In genomic region chr22:45200862-45201511, GRCh38 we compare ENCODE assay signal across 14 cellular contexts. TPM values are rescaled to one million over a fixed set of nuclear protein-coding genes. Genes with fewer than 3 reads are reported as not detected.
DNase-seq lines count a peak whose midpoint lies in the region; ATAC-seq, FAIRE-seq and TF ChIP-seq lines count a peak whose summit lies in the region.
"Had no signal": no experiment of that assay in that cellular context is flagged by ENCODE, and none has a peak within 500 bp of the region (broad histone marks: within the 10 kb centered on the region; RNA-seq: fewer than 3 reads in every experiment).

No MANE protein-coding gene starts in this region.

- H4K91ac ChIP-seq in mesenchymal stem cell (ENCODE audit: low read length), result peak overlapping the region; percentile 96

- H3K27me3 ChIP-seq in mesenchymal stem cell (ENCODE audit: control insufficient read depth in 1 of 2, insufficient read depth in 1 of 2, low read length in 2 of 2), result no peaks in the 10 kb centered on the region

- H3K23ac ChIP-seq in mesenchymal stem cell (ENCODE audit: low read length in 2 of 2), result peak overlapping the region in 1 of 2 experiments; percentile 23

- peaks cover 11% of the 10 kb centered on the region for H3K36me3 Mint-ChIP-seq in activated CD8-positive, alpha-beta T cell treated with anti-CD3 and anti-CD28 coated beads for 36 hours (ENCODE audit: low read depth)
- peaks cover 3% of the 10 kb centered on the region for H3K36me3 Mint-ChIP-seq in activated CD8-positive, alpha-beta T cell treated with anti-CD3 and anti-CD28 coated beads, Interleukin-2, amount 10 ng/mL, durations not matched to agents 7 days and 5 days (ENCODE audit: low read depth)
- H3K36me3 Mint-ChIP-seq: activated naive CD4-positive, alpha-beta T cell treated with anti-CD3 and anti-CD28 coated beads, Interleukin-2, amount 50 U/mL, for 72 hours had no signal

- H3K27me3 Mint-ChIP-seq in activated CD8-positive, alpha-beta T cell treated with anti-CD3 and anti-CD28 coated beads for 36 hours, result no peaks in the 10 kb centered on the region
- no peaks in the 10 kb centered on the region for H3K27me3 Mint-ChIP-seq in activated CD8-positive, alpha-beta T cell treated with anti-CD3 and anti-CD28 coated beads, Interleukin-2, amount 10 ng/mL, durations not matched to agents 7 days and 5 days (ENCODE audit: low read depth)
- no peaks in the 10 kb centered on the region for H3K27me3 Mint-ChIP-seq in stimulated activated naive CD8-positive, alpha-beta T cell treated with anti-CD3 and anti-CD28 coated beads, Interleukin-15, amount 100 ng/mL, for 72 hours
- H3K27me3 Mint-ChIP-seq: activated CD4-positive, alpha-beta memory T cell treated with anti-CD3 and anti-CD28 coated beads for 36 hours had no signal

- H3K36me3 ChIP-seq in mesenchymal stem cell (ENCODE audit: control insufficient read depth in 1 of 2, insufficient read depth in 2 of 2, low read depth in 1 of 2, low read length in 2 of 2), result peaks cover 78 to 86% of the 10 kb centered on the region in 2 experiments

- no peak overlapping the region for H2BK5ac ChIP-seq in mesenchymal stem cell (ENCODE audit: low read depth, low read length, poor library complexity, severe bottlenecking)

- peak overlapping the region; percentile 34 for H2AK5ac ChIP-seq in mesenchymal stem cell (ENCODE audit: low read length, severe bottlenecking)

- H3K18ac ChIP-seq in mesenchymal stem cell (ENCODE audit: low read depth in 1 of 2, low read length in 2 of 2), result peak overlapping the region; percentile 1 to 90

- CTCF ChIA-PET in activated CD8-positive, alpha-beta T cell treated with anti-CD3 and anti-CD28 coated beads for 36 hours (lab: Charles Lee), result no interaction called here
- CTCF ChIA-PET in activated CD8-positive, alpha-beta T cell treated with anti-CD3 and anti-CD28 coated beads, Interleukin-2, amount 10 ng/mL, durations not matched to agents 7 days and 5 days (lab: Charles Lee), result interaction anchor here (1.5 kb wide), 1 partner anchor 105 kb away, joined by 3 read pairs; no protein-coding TSS in a partner anchor

- H3K14ac ChIP-seq in mesenchymal stem cell (ENCODE audit: low read length in 2 of 2), result peak overlapping the region in 1 of 2 experiments; percentile 94

- no peak overlapping the region for H3K9ac ChIP-seq in mesenchymal stem cell (ENCODE audit: low read length)

- H3K4me2 ChIP-seq in mesenchymal stem cell (ENCODE audit: low read length, poor library complexity, severe bottlenecking), result no peak overlapping the region

- no peaks in the 10 kb centered on the region for H3K4me1 Mint-ChIP-seq in activated CD8-positive, alpha-beta T cell treated with anti-CD3 and anti-CD28 coated beads for 36 hours (ENCODE audit: low read depth)
- H3K4me1 Mint-ChIP-seq in activated CD8-positive, alpha-beta T cell treated with anti-CD3 and anti-CD28 coated beads, Interleukin-2, amount 10 ng/mL, durations not matched to agents 7 days and 5 days (ENCODE audit: low read depth), result peaks cover 2% of the 10 kb centered on the region
- no peaks in the 10 kb centered on the region for H3K4me1 Mint-ChIP-seq in stimulated activated naive CD8-positive, alpha-beta T cell treated with anti-CD3 and anti-CD28 coated beads, Interleukin-15, amount 100 ng/mL, for 72 hours

- peak overlapping the region; percentile 87 to 92 for H3K4ac ChIP-seq in mesenchymal stem cell (ENCODE audit: low read depth in 1 of 2, low read length in 2 of 2)

- POLR2A ChIA-PET in activated CD8-positive, alpha-beta T cell treated with anti-CD3 and anti-CD28 coated beads for 36 hours (lab: Charles Lee), result no interaction called here
- POLR2A ChIA-PET in activated CD8-positive, alpha-beta T cell treated with anti-CD3 and anti-CD28 coated beads, Interleukin-2, amount 10 ng/mL, durations not matched to agents 7 days and 5 days (lab: Charles Lee), result no interaction called here

- intact Hi-C loops in activated CD8-positive, alpha-beta T cell treated with anti-CD3 and anti-CD28 coated beads for 36 hours (cut with micrococcal nuclease), result no loop called here

- no peak for DNase-seq in activated CD8-positive, alpha-beta T cell treated with anti-CD3 and anti-CD28 coated beads for 36 hours
- DNase-seq in activated CD8-positive, alpha-beta T cell treated with anti-CD3 and anti-CD28 coated beads, Interleukin-2, amount 10 ng/mL, durations not matched to agents 7 days and 5 days, result no peak
- DNase-seq in astrocyte of the spinal cord (ENCODE audit: low read depth, low spot score), result peak; percentile 90
- DNase-seq in mesenchymal stem cell, result peak; percentile 95
- DNase-seq in stimulated activated naive CD8-positive, alpha-beta T cell treated with anti-CD3 and anti-CD28 coated beads, Interleukin-15, amount 100 ng/mL, for 72 hours, result no peak
- DNase-seq in NCI-H2029 (lab: John Stamatoyannopoulos, UW), result no peak
- DNase-seq in activated CD4-positive, alpha-beta T cell treated with anti-CD3 and anti-CD28 coated beads for 1 hour, result no peak
- no peak for DNase-seq in RCC 7860 (ENCODE audit: low spot score)
- DNase-seq: ACHN; activated CD4-positive, alpha-beta memory T cell treated with anti-CD3 and anti-CD28 coated beads for 36 hours; midbrain; NCI-H510A treated with DMSO at 0.1 percent for 48 hours had no signal

- peak overlapping the region; percentile 65 for H3K27ac ChIP-seq in mesenchymal stem cell (ENCODE audit: low read length, poor library complexity, severe bottlenecking)

- ATAC-seq in activated CD8-positive, alpha-beta T cell treated with anti-CD3 and anti-CD28 coated beads for 36 hours, result no peak
- no peak for ATAC-seq in activated CD8-positive, alpha-beta T cell treated with anti-CD3 and anti-CD28 coated beads, Interleukin-2, amount 10 ng/mL, durations not matched to agents 7 days and 5 days
- ATAC-seq in stimulated activated naive CD8-positive, alpha-beta T cell treated with anti-CD3 and anti-CD28 coated beads, Interleukin-15, amount 100 ng/mL, for 72 hours, result no peak
- ATAC-seq: activated naive CD4-positive, alpha-beta T cell treated with anti-CD3 and anti-CD28 coated beads, Interleukin-2, amount 50 U/mL, for 72 hours had no signal

- TF ChIP-seq CTCF in activated CD8-positive, alpha-beta T cell treated with anti-CD3 and anti-CD28 coated beads for 36 hours (IDR thresholded peaks at IDR 0.05), result no peak
- no peak for TF ChIP-seq CTCF in astrocyte of the spinal cord (IDR thresholded peaks at IDR 0.05; ENCODE audit: low read depth, low read length)

- H3K9me3 Mint-ChIP-seq in activated CD8-positive, alpha-beta T cell treated with anti-CD3 and anti-CD28 coated beads for 36 hours, result no peaks in the 10 kb centered on the region
- no peaks in the 10 kb centered on the region for H3K9me3 Mint-ChIP-seq in activated CD8-positive, alpha-beta T cell treated with anti-CD3 and anti-CD28 coated beads, Interleukin-2, amount 10 ng/mL, durations not matched to agents 7 days and 5 days (ENCODE audit: insufficient read depth)
- H3K9me3 Mint-ChIP-seq in stimulated activated naive CD8-positive, alpha-beta T cell treated with anti-CD3 and anti-CD28 coated beads, Interleukin-15, amount 100 ng/mL, for 72 hours, result no peaks in the 10 kb centered on the region
- H3K9me3 Mint-ChIP-seq: activated CD4-positive, alpha-beta memory T cell treated with anti-CD3 and anti-CD28 coated beads for 36 hours; activated naive CD4-positive, alpha-beta T cell treated with anti-CD3 and anti-CD28 coated beads, Interleukin-2, amount 50 U/mL, for 72 hours had no signal

- H4K8ac ChIP-seq in mesenchymal stem cell (ENCODE audit: low read length), result peak overlapping the region; percentile 5

- peak overlapping the region; percentile 87 for H2BK15ac ChIP-seq in mesenchymal stem cell (ENCODE audit: low read depth, poor library complexity, severe bottlenecking)

- WGBS in mesenchymal stem cell, result 20% methylated on average over 16 of the region's 18 CpGs

- FAIRE-seq in RCC 7860 (lab: Jason Lieb, UNC), result no peak

- no peak overlapping the region for H3K4me3 Mint-ChIP-seq in activated CD8-positive, alpha-beta T cell treated with anti-CD3 and anti-CD28 coated beads for 36 hours
- no peak overlapping the region for H3K4me3 Mint-ChIP-seq in activated CD8-positive, alpha-beta T cell treated with anti-CD3 and anti-CD28 coated beads, Interleukin-2, amount 10 ng/mL, durations not matched to agents 7 days and 5 days
- no peak overlapping the region for H3K4me3 Mint-ChIP-seq in stimulated activated naive CD8-positive, alpha-beta T cell treated with anti-CD3 and anti-CD28 coated beads, Interleukin-15, amount 100 ng/mL, for 72 hours
- H3K4me3 Mint-ChIP-seq: activated CD4-positive, alpha-beta memory T cell treated with anti-CD3 and anti-CD28 coated beads for 36 hours had no signal

- H2BK120ac ChIP-seq in mesenchymal stem cell (ENCODE audit: low read depth, low read length), result peak overlapping the region; percentile 68

- peak overlapping the region; percentile 25 for H3K27ac Mint-ChIP-seq in activated CD8-positive, alpha-beta T cell treated with anti-CD3 and anti-CD28 coated beads for 36 hours
- H3K27ac Mint-ChIP-seq in activated CD8-positive, alpha-beta T cell treated with anti-CD3 and anti-CD28 coated beads, Interleukin-2, amount 10 ng/mL, durations not matched to agents 7 days and 5 days, result no peak overlapping the region
- peak overlapping the region in 1 of 2 donors; percentile 87 for H3K27ac Mint-ChIP-seq in stimulated activated naive CD8-positive, alpha-beta T cell treated with anti-CD3 and anti-CD28 coated beads, Interleukin-15, amount 100 ng/mL, for 72 hours
- H3K27ac Mint-ChIP-seq: activated CD4-positive, alpha-beta memory T cell treated with anti-CD3 and anti-CD28 coated beads for 36 hours had no signal

- H3K9me3 ChIP-seq in mesenchymal stem cell (ENCODE audit: control insufficient read depth, low read length), result no peaks in the 10 kb centered on the region

- peak overlapping the region; percentile 86 to 98 for H2BK12ac ChIP-seq in mesenchymal stem cell (ENCODE audit: low read length in 2 of 2)

- H2AFZ ChIP-seq in mesenchymal stem cell (ENCODE audit: low read depth, low read length), result no peak overlapping the region

- H3K4me1 ChIP-seq in mesenchymal stem cell (ENCODE audit: control insufficient read depth, insufficient read depth, low read depth, low read length), result peaks cover 26% of the 10 kb centered on the region

- no peak overlapping the region for H3K4me3 ChIP-seq in astrocyte of the spinal cord (ENCODE audit: low read depth, low read length)
- no peak overlapping the region for H3K4me3 ChIP-seq in mesenchymal stem cell (ENCODE audit: insufficient read depth in 1 of 2, low read depth in 1 of 2, low read length in 2 of 2)
- H3K4me3 ChIP-seq: skin epidermis had no signal

- in situ Hi-C loops in astrocyte of the spinal cord (cut with HindIII; ENCODE audit: low sequenced_read_pairs), result no loop called here

- peaks cover 11% of the 10 kb centered on the region for H3K79me1 ChIP-seq in mesenchymal stem cell (replicated peaks; ENCODE audit: low read length, poor library complexity, severe bottlenecking)

RNA-seq across cellular contexts. Expression of gene NUP50, which starts 37.3 kb away (rescaled TPM):
- 100 to 1,000 TPM; 123 to 133 TPM for total RNA-seq in activated CD8-positive, alpha-beta T cell treated with anti-CD3 and anti-CD28 coated beads for 36 hours
- total RNA-seq in activated CD8-positive, alpha-beta T cell treated with anti-CD3 and anti-CD28 coated beads, Interleukin-2, amount 10 ng/mL, durations not matched to agents 7 days and 5 days, result 100 to 1,000 TPM; 161 to 167 TPM
- 31.3 TPM for polyA plus RNA-seq in mesenchymal stem cell (2013, experiment 1 of 2)
- polyA plus RNA-seq in mesenchymal stem cell (2013, experiment 2 of 2), result 31.6 TPM

RNA-seq across cellular contexts. Expression of gene KIAA0930, which starts 39.7 kb away (rescaled TPM):
- 10 to 100 TPM; 38.4 to 40.4 TPM for total RNA-seq in activated CD8-positive, alpha-beta T cell treated with anti-CD3 and anti-CD28 coated beads for 36 hours
- 10 to 100 TPM; 48.5 to 52.4 TPM for total RNA-seq in activated CD8-positive, alpha-beta T cell treated with anti-CD3 and anti-CD28 coated beads, Interleukin-2, amount 10 ng/mL, durations not matched to agents 7 days and 5 days
- polyA plus RNA-seq in mesenchymal stem cell (2013, experiment 1 of 2), result 99.4 TPM
- 104 TPM for polyA plus RNA-seq in mesenchymal stem cell (2013, experiment 2 of 2)

Comparison
In these comparisons a context has a peak if more than half of its experiments do, and no peak if none do; other contexts are left out.
1. DNase-seq: peak in astrocyte of the spinal cord (single experiment) and mesenchymal stem cell (single experiment); none in activated CD8-positive, alpha-beta T cell treated with anti-CD3 and anti-CD28 coated beads for 36 hours (single experiment), activated CD8-positive, alpha-beta T cell treated with anti-CD3 and anti-CD28 coated beads, Interleukin-2, amount 10 ng/mL, durations not matched to agents 7 days and 5 days (single experiment), stimulated activated naive CD8-positive, alpha-beta T cell treated with anti-CD3 and anti-CD28 coated beads, Interleukin-15, amount 100 ng/mL, for 72 hours (0 of 2), NCI-H2029 (single experiment), activated CD4-positive, alpha-beta T cell treated with anti-CD3 and anti-CD28 coated beads for 1 hour (single experiment) and RCC 7860 (single experiment).